In the genomic region with DNA sequence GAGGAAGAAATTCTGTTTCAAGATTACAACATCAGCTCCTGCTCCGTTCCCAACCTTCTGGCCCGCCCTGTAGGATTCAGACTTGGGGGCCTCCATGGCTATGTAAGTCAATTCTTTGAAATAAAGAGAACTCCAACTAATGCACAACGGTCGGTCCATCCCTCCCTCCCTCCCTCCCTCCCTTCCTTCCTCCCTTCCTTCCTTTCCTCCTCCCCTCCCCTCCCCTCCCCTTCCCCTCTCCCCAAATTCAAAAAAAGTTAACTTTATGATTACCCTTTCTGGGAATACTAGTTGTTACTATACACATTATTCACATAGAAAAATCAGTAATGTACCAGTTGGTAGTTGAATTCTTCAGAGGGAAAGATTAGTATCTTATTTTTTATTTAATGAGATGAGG, we compare ENCODE assay signal across 35 cellular contexts.
DNase-seq lines count a peak whose midpoint lies in the region; ATAC-seq, FAIRE-seq and TF ChIP-seq lines count a peak whose summit lies in the region.
"Had no signal": no experiment of that assay in that cellular context is flagged by ENCODE, and none has a peak within 500 bp of the region (broad histone marks: within the 10 kb centered on the region; RNA-seq: fewer than 3 reads in every experiment).

No MANE protein-coding gene starts in this region.

- peaks cover 5% of the 10 kb centered on the region for H3K9me3 Mint-ChIP-seq in neural progenitor cell
- H3K9me3 Mint-ChIP-seq: CD4-positive, alpha-beta T cell; CD8-positive, alpha-beta memory T cell; CD8-positive, alpha-beta T cell had no signal

- BruUV-seq in HepG2 (replicated peaks; lab: Mats Ljungman, UMichigan) (no TSS peak), K562 (replicated peaks; lab: Mats Ljungman, UMichigan) (no TSS peak)

- CTCF ChIA-PET in HepG2 (lab: Yijun Ruan, JAX; ENCODE audit: low intra/inter-chr PET ratio, low total read pairs), result no interaction called here
- CTCF ChIA-PET in K562 (lab: Yijun Ruan, JAX; ENCODE audit: low intra/inter-chr PET ratio), result no interaction called here

- TF ChIP-seq RAD21 in HepG2 (CRISPR knock-in tag; IDR thresholded peaks at IDR 0.05) (no peak), K562 (CRISPR knock-in tag; conservative IDR thresholded peaks at IDR 0.05 in 1 of 2, IDR thresholded peaks at IDR 0.05 in 1 of 2) (no peak)

- H3K27ac ChIP-seq in HepG2 (ENCODE audit: extremely low read length, insufficient read depth, low read length) (no peak overlapping the region), right lobe of liver (no peak overlapping the region), K562 (ENCODE audit: extremely low read depth, low read depth, low read length) (no peak overlapping the region), neural progenitor cell (no peak overlapping the region)
- H3K27ac ChIP-seq: 22Rv1; A549; BLaER1; BLaER1 treated with 17β-estradiol and CSF1 and Interleukin-3, amounts not matched to agents 10 nM and 100 nM; C4-2B had no signal

- H3K27me3 Mint-ChIP-seq in neural progenitor cell (ENCODE audit: insufficient read depth, low read depth), result peaks cover 4% of the 10 kb centered on the region
- H3K27me3 Mint-ChIP-seq: B cell; CD4-positive, alpha-beta memory T cell; CD4-positive, alpha-beta T cell; CD4-positive, CD25-positive, alpha-beta regulatory T cell had no signal

- H3K36me3 ChIP-seq in HepG2 (replicated peaks in 1 of 2; ENCODE audit: control insufficient read depth in 1 of 2, insufficient read depth in 2 of 2, low read length in 2 of 2) (no peaks in the 10 kb centered on the region), right lobe of liver (no peaks in the 10 kb centered on the region), K562 (ENCODE audit: control insufficient read depth, insufficient read depth, low read length) (no peaks in the 10 kb centered on the region), neural progenitor cell (no peaks in the 10 kb centered on the region)
- H3K36me3 ChIP-seq: BE2C; BLaER1; BLaER1 treated with 17β-estradiol and CSF1 and Interleukin-3, amounts not matched to agents 10 nM and 100 nM had no signal

- intact Hi-C loops in HepG2 (cut with micrococcal nuclease; ENCODE audit: unreplicated experiment) (no loop called here), right lobe of liver (cut with DNase I) (no loop called here), K562 (cut with micrococcal nuclease) (no loop called here)

- TF ChIP-seq CTCF in HepG2 (CRISPR knock-in tag; IDR thresholded peaks at IDR 0.05) (no peak), right lobe of liver (IDR thresholded peaks at IDR 0.05) (no peak), K562 (IDR thresholded peaks at IDR 0.05 in 2 of 3, conservative IDR thresholded peaks at IDR 0.05 in 1 of 3; ENCODE audit: insufficient read depth in 2 of 3, low read depth in 1 of 3, low read length in 3 of 3) (no peak), neural progenitor cell (IDR thresholded peaks at IDR 0.05) (no peak)

- DNase-seq in HepG2 (ENCODE audit: low spot score), result no peak
- DNase-seq in right lobe of liver, result no peak
- DNase-seq in K562 (ENCODE audit: extremely low read depth in 1 of 4, low spot score in 3 of 4), result no peak
- DNase-seq in neural progenitor cell (ENCODE audit: low spot score), result no peak
- no peak for DNase-seq in NCI-H510A (lab: John Stamatoyannopoulos, UW)
- DNase-seq in SW 1271 (lab: John Stamatoyannopoulos, UW), result no peak
- DNase-seq: 8988T; ACHN; AML-193; BE2C; C1 segment of cervical spinal cord; Caco-2; Calu3; CD4-positive, alpha-beta memory T cell; CD4-positive, alpha-beta T cell; CD4-positive, CD25-positive, alpha-beta regulatory T cell; CD8-positive, alpha-beta memory T cell; CD8-positive, alpha-beta T cell; COR-L47; DMS 273 treated with DMSO at 0.1 percent for 48 hours; DMS153; DMS53; DMS79; DMS79 treated with DMSO at 0.1 percent for 48 hours; DND-41; EL had no signal

- H3K9ac ChIP-seq in HepG2 (ENCODE audit: insufficient read depth, low read depth, low read length) (no peak overlapping the region), K562 (ENCODE audit: insufficient read depth in 1 of 2, low read depth in 2 of 2, low read length in 2 of 2) (no peak overlapping the region), neural progenitor cell (no peak overlapping the region)
- H3K9ac ChIP-seq: BLaER1; BLaER1 treated with 17β-estradiol and CSF1 and Interleukin-3, amounts not matched to agents 10 nM and 100 nM had no signal

- peaks cover 2% of the 10 kb centered on the region for H3K36me3 Mint-ChIP-seq in neural progenitor cell
- H3K36me3 Mint-ChIP-seq: CD14-positive monocyte; CD4-positive, alpha-beta memory T cell; CD8-positive, alpha-beta memory T cell; CD8-positive, alpha-beta T cell had no signal

- WGBS in HepG2 (ENCODE audit: low lambda C conversion rate), result 17% methylated on average over 4 of the region's 4 CpGs
- 53% methylated on average over 3 of the region's 4 CpGs for WGBS in right lobe of liver (ENCODE audit: insufficient coverage, low coverage, low lambda C conversion rate, missing lambda C conversion rate)
- 0% methylated on average over 2 of the region's 4 CpGs for WGBS in K562 (ENCODE audit: insufficient coverage, low coverage, missing lambda C conversion rate)

- H3K4me1 Mint-ChIP-seq in neural progenitor cell, result peaks cover 13% of the 10 kb centered on the region
- H3K4me1 Mint-ChIP-seq: B cell; CD14-positive monocyte; CD4-positive, CD25-positive, alpha-beta regulatory T cell had no signal

- in situ Hi-C loops in HepG2 (cut with HindIII; ENCODE audit: extremely low pct_ligation_motif_present, low pct_unique_long_range_greater_than_20kb), result no loop called here
- in situ Hi-C loops in K562 (cut with MboI), result no loop called here

- no peak overlapping the region for H3K4me2 ChIP-seq in HepG2 (ENCODE audit: low read depth, low read length)
- no peak overlapping the region for H3K4me2 ChIP-seq in K562 (ENCODE audit: insufficient read depth, low read length)
- H3K4me2 ChIP-seq in neural progenitor cell, result no peak overlapping the region
- H3K4me2 ChIP-seq: A549; BLaER1; BLaER1 treated with 17β-estradiol and CSF1 and Interleukin-3, amounts not matched to agents 10 nM and 100 nM had no signal

- FAIRE-seq in HepG2 (lab: Jason Lieb, UNC), result no peak
- FAIRE-seq in K562 (lab: Jason Lieb, UNC), result no peak
- FAIRE-seq: A204.1, A549, D721Med had no signal

- no peaks in the 10 kb centered on the region for H3F3A ChIP-seq in neural progenitor cell (ENCODE audit: low read depth)

- no peaks in the 10 kb centered on the region for H3K9me3 ChIP-seq in HepG2 (ENCODE audit: low read length)
- no peaks in the 10 kb centered on the region for H3K9me3 ChIP-seq in right lobe of liver
- H3K9me3 ChIP-seq in K562 (replicated peaks; ENCODE audit: control insufficient read depth, insufficient read depth, low read depth, low read length), result no peaks in the 10 kb centered on the region
- no peaks in the 10 kb centered on the region for H3K9me3 ChIP-seq in neural progenitor cell (ENCODE audit: low read depth)
- H3K9me3 ChIP-seq: A549, BE2C, BLaER1, Caco-2 had no signal

- TF ChIP-seq EP300 in HepG2 (IDR thresholded peaks at IDR 0.05; ENCODE audit: low read depth in 2 of 2, low read length in 2 of 2) (no peak), HepG2 (CRISPR knock-in tag; IDR thresholded peaks at IDR 0.05; ENCODE audit: borderline replicate concordance) (no peak), K562 (IDR thresholded peaks at IDR 0.05; ENCODE audit: low read length) (no peak)

- POLR2A ChIA-PET in HepG2 (lab: Yijun Ruan, JAX) (no interaction called here), K562 (lab: Yijun Ruan, JAX) (no interaction called here)

- TF ChIP-seq POLR2A in HepG2 (IDR thresholded peaks at IDR 0.05; ENCODE audit: insufficient read depth in 1 of 2, low read depth in 2 of 2, low read length in 2 of 2), result no peak
- TF ChIP-seq POLR2A in right lobe of liver (IDR thresholded peaks at IDR 0.05), result no peak
- no peak for TF ChIP-seq POLR2A in K562 (conservative IDR thresholded peaks at IDR 0.05)

- H3K27ac Mint-ChIP-seq in neural progenitor cell, result no peak overlapping the region
- H3K27ac Mint-ChIP-seq: B cell; CD14-positive monocyte; CD4-positive, alpha-beta memory T cell; CD4-positive, alpha-beta T cell; CD4-positive, CD25-positive, alpha-beta regulatory T cell; CD8-positive, alpha-beta memory T cell; CD8-positive, alpha-beta T cell had no signal

- ATAC-seq in HepG2 (no peak), right lobe of liver (no peak), K562 (no peak)
- ATAC-seq: A549; CD8-positive, alpha-beta T cell had no signal

- H3K4me3 ChIP-seq in HepG2 (replicated peaks in 1 of 3; ENCODE audit: insufficient read depth in 1 of 3, low read depth in 2 of 3, low read length in 3 of 3), result no peak overlapping the region
- no peak overlapping the region for H3K4me3 ChIP-seq in right lobe of liver
- H3K4me3 ChIP-seq in K562, result no peak overlapping the region
- no peak overlapping the region for H3K4me3 ChIP-seq in neural progenitor cell
- H3K4me3 ChIP-seq: A549; BLaER1; BLaER1 treated with 17β-estradiol and CSF1 and Interleukin-3, amounts not matched to agents 10 nM and 100 nM had no signal

- no peak overlapping the region for H2AFZ ChIP-seq in HepG2 (ENCODE audit: low read length)
- H2AFZ ChIP-seq in K562 (ENCODE audit: low read depth, low read length), result no peak overlapping the region
- H2AFZ ChIP-seq in neural progenitor cell (replicated peaks), result peak overlapping the region; percentile 18

- no peaks in the 10 kb centered on the region for H3K9me1 ChIP-seq in K562 (ENCODE audit: control insufficient read depth, insufficient read depth, low read length)

- peaks cover 0 to 4% of the 10 kb centered on the region in 2 experiments; a peak in 1 of 5 replicates for H3K27me3 ChIP-seq in HepG2 (ENCODE audit: control insufficient read depth in 1 of 2, insufficient read depth in 2 of 2, low read length in 2 of 2)
- no peaks in the 10 kb centered on the region for H3K27me3 ChIP-seq in right lobe of liver
- peaks cover 26 to 33% of the 10 kb centered on the region in 2 experiments for H3K27me3 ChIP-seq in K562 (ENCODE audit: control insufficient read depth in 2 of 2, insufficient read depth in 2 of 2, low read length in 2 of 2)
- no peaks in the 10 kb centered on the region for H3K27me3 ChIP-seq in neural progenitor cell
- H3K27me3 ChIP-seq: BE2C; BLaER1; BLaER1 treated with 17β-estradiol and CSF1 and Interleukin-3, amounts not matched to agents 10 nM and 100 nM had no signal

- H3K4me1 ChIP-seq in HepG2 (ENCODE audit: insufficient read depth, low read length) (no peaks in the 10 kb centered on the region), right lobe of liver (no peaks in the 10 kb centered on the region), K562 (replicated peaks in 1 of 2; ENCODE audit: control insufficient read depth in 2 of 2, insufficient read depth in 2 of 2, low read length in 2 of 2) (no peaks in the 10 kb centered on the region), neural progenitor cell (no peaks in the 10 kb centered on the region)
- H3K4me1 ChIP-seq: A549, BE2C, Caco-2 had no signal

- H3K4me3 Mint-ChIP-seq in neural progenitor cell, result no peak overlapping the region
- H3K4me3 Mint-ChIP-seq: B cell; CD14-positive monocyte; CD4-positive, alpha-beta memory T cell; CD4-positive, alpha-beta T cell; CD4-positive, CD25-positive, alpha-beta regulatory T cell; CD8-positive, alpha-beta memory T cell; CD8-positive, alpha-beta T cell had no signal

- no peaks in the 10 kb centered on the region for H3K79me2 ChIP-seq in HepG2 (ENCODE audit: insufficient read depth, low read length)
- H3K79me2 ChIP-seq in K562 (ENCODE audit: control insufficient read depth, insufficient read depth, low read length), result no peaks in the 10 kb centered on the region
- no peaks in the 10 kb centered on the region for H3K79me2 ChIP-seq in neural progenitor cell (ENCODE audit: low read depth)

- no peaks in the 10 kb centered on the region for H4K20me1 ChIP-seq in HepG2 (ENCODE audit: insufficient read depth, low read length)
- no peaks in the 10 kb centered on the region for H4K20me1 ChIP-seq in K562 (replicated peaks; ENCODE audit: control insufficient read depth, insufficient read depth, low read length)
- no peaks in the 10 kb centered on the region for H4K20me1 ChIP-seq in neural progenitor cell (ENCODE audit: low read depth)
- H4K20me1 ChIP-seq: BLaER1; BLaER1 treated with 17β-estradiol and CSF1 and Interleukin-3, amounts not matched to agents 10 nM and 100 nM had no signal
